In the genomic region with DNA sequence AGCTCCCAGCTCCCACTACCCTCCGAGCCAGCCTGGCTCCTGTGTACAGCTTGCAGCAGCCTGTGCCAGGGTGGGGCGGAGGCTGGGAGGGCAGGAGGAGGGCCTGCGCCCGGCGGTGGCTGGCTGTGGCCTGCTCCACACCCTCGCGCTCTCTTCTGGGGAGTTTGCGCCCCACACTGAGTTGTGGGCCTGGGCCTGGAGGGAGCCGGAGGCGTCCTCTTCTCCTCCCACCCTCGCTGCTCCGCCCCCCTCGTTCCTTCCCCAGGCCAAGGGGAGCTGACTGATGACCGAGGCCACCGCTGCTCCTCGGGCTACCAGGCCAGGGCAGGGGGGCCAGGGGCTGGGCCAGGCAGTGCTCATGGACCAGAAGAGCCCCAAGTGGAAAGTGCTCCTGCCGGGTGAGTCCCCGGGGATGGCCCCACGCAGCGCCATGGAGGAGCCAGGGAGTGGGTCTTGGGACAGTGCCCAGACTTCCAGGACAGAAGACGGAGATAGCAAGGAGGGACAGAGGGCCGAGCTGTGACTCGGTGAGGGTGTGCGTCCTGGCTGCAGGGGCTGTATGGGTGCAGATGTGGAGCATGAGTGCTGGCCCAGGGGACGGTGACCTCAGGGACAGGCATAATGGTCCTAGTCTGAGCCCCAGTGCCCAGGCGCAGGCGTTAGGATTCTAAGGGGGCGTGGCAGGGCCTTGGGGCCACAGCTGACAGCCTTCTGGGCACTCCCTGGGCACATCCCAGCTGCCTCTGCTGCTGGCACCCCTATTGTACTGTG, we compare ENCODE assay signal across 1 cellular context.
TF ChIP-seq lines count a peak whose summit lies in the region.

No MANE protein-coding gene starts in this region.

TF ChIP-seq in SK-N-SH, 30 proteins besides CTCF, POLR2A, EP300 and RAD21 (continued from another document):
- TF ChIP-seq, protein P1, sequence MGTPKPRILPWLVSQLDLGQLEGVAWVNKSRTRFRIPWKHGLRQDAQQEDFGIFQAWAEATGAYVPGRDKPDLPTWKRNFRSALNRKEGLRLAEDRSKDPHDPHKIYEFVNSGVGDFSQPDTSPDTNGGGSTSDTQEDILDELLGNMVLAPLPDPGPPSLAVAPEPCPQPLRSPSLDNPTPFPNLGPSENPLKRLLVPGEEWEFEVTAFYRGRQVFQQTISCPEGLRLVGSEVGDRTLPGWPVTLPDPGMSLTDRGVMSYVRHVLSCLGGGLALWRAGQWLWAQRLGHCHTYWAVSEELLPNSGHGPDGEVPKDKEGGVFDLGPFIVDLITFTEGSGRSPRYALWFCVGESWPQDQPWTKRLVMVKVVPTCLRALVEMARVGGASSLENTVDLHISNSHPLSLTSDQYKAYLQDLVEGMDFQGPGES (IDR thresholded peaks at IDR 0.05; ENCODE audit: low read depth, low read length) = no peak
- TF ChIP-seq, protein P2, sequence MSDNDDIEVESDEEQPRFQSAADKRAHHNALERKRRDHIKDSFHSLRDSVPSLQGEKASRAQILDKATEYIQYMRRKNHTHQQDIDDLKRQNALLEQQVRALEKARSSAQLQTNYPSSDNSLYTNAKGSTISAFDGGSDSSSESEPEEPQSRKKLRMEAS (IDR thresholded peaks at IDR 0.05; ENCODE audit: low read depth) = 0 out of 2 replicates have a peak, but pooled peaks have one; percentile 22
- TF ChIP-seq, protein P3, sequence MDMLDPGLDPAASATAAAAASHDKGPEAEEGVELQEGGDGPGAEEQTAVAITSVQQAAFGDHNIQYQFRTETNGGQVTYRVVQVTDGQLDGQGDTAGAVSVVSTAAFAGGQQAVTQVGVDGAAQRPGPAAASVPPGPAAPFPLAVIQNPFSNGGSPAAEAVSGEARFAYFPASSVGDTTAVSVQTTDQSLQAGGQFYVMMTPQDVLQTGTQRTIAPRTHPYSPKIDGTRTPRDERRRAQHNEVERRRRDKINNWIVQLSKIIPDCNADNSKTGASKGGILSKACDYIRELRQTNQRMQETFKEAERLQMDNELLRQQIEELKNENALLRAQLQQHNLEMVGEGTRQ (IDR thresholded peaks at IDR 0.05; ENCODE audit: borderline replicate concordance, low read depth, low read length) = no peak
- TF ChIP-seq GATA2 (CRISPR knock-in tag; IDR thresholded peaks at IDR 0.05) = peak; percentile 7
